9 cellular contexts compared by ENCODE assay signal in genomic region chr3:42099020-42099765, GRCh38. TPM values are rescaled to one million over a fixed set of nuclear protein-coding genes. Genes with fewer than 3 reads are reported as not detected.
A peak's percentile ranks its signal among the peaks of the same experiment; 100 is the strongest.
DNase-seq lines count a peak whose midpoint lies in the region; ATAC-seq and TF ChIP-seq lines count a peak whose summit lies in the region.
"Had no signal": no experiment of that assay in that cellular context is flagged by ENCODE, and none has a peak within 500 bp of the region (broad histone marks: within the 10 kb centered on the region; RNA-seq: fewer than 3 reads in every experiment).

No MANE protein-coding gene starts in this region.

- no peak overlapping the region for H3K4me2 ChIP-seq in HCT116 (ENCODE audit: low read length)

- H4K20me1 ChIP-seq in HCT116 (ENCODE audit: insufficient read depth), result no peaks in the 10 kb centered on the region

- TF ChIP-seq POLR2A in HCT116 (IDR thresholded peaks at IDR 0.05; ENCODE audit: borderline replicate concordance, extremely low read depth, insufficient read depth, insufficient read length) (no peak), stomach (IDR thresholded peaks at IDR 0.05) (no peak)

- WGBS in lung, 2 donors, result 66 to 75% methylated on average over 19 of the region's 19 CpGs
- WGBS in stomach, 5 donors, result 67 to 76% (median 76%) methylated on average over 19 of the region's 19 CpGs

- H3K36me3 ChIP-seq in HCT116 (ENCODE audit: control insufficient read depth in 1 of 2, insufficient read depth in 2 of 2, low read length in 2 of 2) (no peaks in the 10 kb centered on the region), lung (ENCODE audit: control insufficient read depth in 2 of 2, insufficient read depth in 2 of 2, low read length in 2 of 2) (peaks cover 0 to 3% of the 10 kb centered on the region in 2 donors), stomach (peaks cover 7 to 9% (median 8%) of the 10 kb centered on the region in 4 donors)
- H3K36me3 ChIP-seq: cardiac muscle cell had no signal

- CTCF ChIA-PET in HCT116 (lab: Charles Lee), result interaction anchor here (0.6 to 2.1 kb wide), 8 partner anchors 13 to 203 kb away, joined by 3 to 26 read pairs (median 6); no protein-coding TSS in a partner anchor

- no peaks in the 10 kb centered on the region for H3K9me2 ChIP-seq in HCT116 (ENCODE audit: insufficient read depth)

- H3K4me3 ChIP-seq in HCT116 (replicated peaks in 1 of 2; ENCODE audit: low read depth in 1 of 2, low read length in 2 of 2) (no peak overlapping the region), lung (no peak overlapping the region), stomach (no peak overlapping the region)
- H3K4me3 ChIP-seq: cardiac muscle cell had no signal

- DNase-seq in HCT116 (ENCODE audit: low read depth, low spot score) (no peak), astrocyte of the hippocampus (ENCODE audit: low read depth, low spot score) (peak; percentile 28), lung (ENCODE audit: low spot score) (no peak), stomach (no peak), 8988T (no peak)

- POLR2A ChIA-PET in HCT116 (lab: Charles Lee), result interaction anchor here (0.8 kb wide), 1 partner anchor 199 kb away, joined by 3 read pairs; no protein-coding TSS in a partner anchor

- TF ChIP-seq CTCF in HCT116 (IDR thresholded peaks at IDR 0.05 in 2 of 3, conservative IDR thresholded peaks at IDR 0.05 in 1 of 3; ENCODE audit: borderline replicate concordance in 1 of 3, insufficient read depth in 1 of 3, low read depth in 2 of 3, low read length in 2 of 3) (no peak), lung (IDR thresholded peaks at IDR 0.05; ENCODE audit: control extremely low read depth, extremely low read depth) (no peak), stomach (IDR thresholded peaks at IDR 0.05) (no peak)

- H3K9me3 ChIP-seq in HCT116 (ENCODE audit: control insufficient read depth in 1 of 2, insufficient read depth in 1 of 2, low read depth in 1 of 2, low read length in 2 of 2), result no peaks in the 10 kb centered on the region
- H3K9me3 ChIP-seq in lung (ENCODE audit: control insufficient read depth in 2 of 2, insufficient read depth in 1 of 2, low read length in 1 of 2), result no peaks in the 10 kb centered on the region
- H3K9me3 ChIP-seq in stomach, result no peaks in the 10 kb centered on the region

- TF ChIP-seq EP300 in stomach (IDR thresholded peaks at IDR 0.05), result no peak

- no TSS peak for BruUV-seq in HCT116 (replicated peaks; lab: Mats Ljungman, UMichigan)

- RAD21 ChIA-PET in HCT116 (lab: Charles Lee; ENCODE audit: low non-redundant PET in 1 of 2, low total read pairs in 2 of 2, uncharacterized antibody in 2 of 2, unreplicated experiment in 2 of 2), result interaction anchor here in 1 of 2 experiments (0.7 to 1.6 kb wide), 3 partner anchors 24 to 92 kb away, joined by 3 to 7 read pairs (median 4); no protein-coding TSS in a partner anchor

- no peak overlapping the region for H2AFZ ChIP-seq in HCT116 (ENCODE audit: low read depth, low read length, poor library complexity, severe bottlenecking)

- no peak overlapping the region for H3K27ac ChIP-seq in HCT116 (ENCODE audit: low read depth, low read length)
- peak overlapping the region; percentile 24 to 26 for H3K27ac ChIP-seq in lung (ENCODE audit: low read depth in 1 of 2, low read length in 1 of 2)
- H3K27ac ChIP-seq in stomach, result peak overlapping the region in 3 of 5 donors; percentile 13 to 68 (median 56)
- H3K27ac ChIP-seq: cardiac muscle cell had no signal

- H3K27me3 ChIP-seq in HCT116 (ENCODE audit: insufficient read depth, low read length) (no peaks in the 10 kb centered on the region), lung (ENCODE audit: control insufficient read depth, insufficient read depth) (no peaks in the 10 kb centered on the region), stomach (no peaks in the 10 kb centered on the region)
- H3K27me3 ChIP-seq: cardiac muscle cell had no signal

- H3K4me1 ChIP-seq in HCT116 (ENCODE audit: control insufficient read depth in 1 of 2, insufficient read depth in 2 of 2, low read length in 2 of 2), result peaks cover 10 to 13% of the 10 kb centered on the region in 2 experiments; a peak in 3 of 4 replicates
- H3K4me1 ChIP-seq in lung (ENCODE audit: control insufficient read depth in 2 of 2, insufficient read depth in 2 of 2, low read length in 2 of 2), result peaks cover 17 to 18% of the 10 kb centered on the region in 2 donors
- H3K4me1 ChIP-seq in stomach, result peaks cover 6 to 63% (median 36%) of the 10 kb centered on the region in 4 donors

- no peak for TF ChIP-seq RAD21 in HCT116 (IDR thresholded peaks at IDR 0.05; ENCODE audit: low read depth)

- peaks cover 4% of the 10 kb centered on the region; the same call in 1 of the 2 replicates for H3K79me2 ChIP-seq in HCT116 (ENCODE audit: insufficient read depth, low read length)

- ATAC-seq in HCT116, result peak; percentile 38
- ATAC-seq in lung (ENCODE audit: insufficient read depth, low FRiP score), result no peak
- ATAC-seq in GM19397 (IDR thresholded peaks at IDR 0.05; ENCODE audit: unreplicated experiment), result no peak
- ATAC-seq in HG02852 (IDR thresholded peaks at IDR 0.05; ENCODE audit: unreplicated experiment), result no peak
- no peak for ATAC-seq in HG02571 (IDR thresholded peaks at IDR 0.05; ENCODE audit: unreplicated experiment)

- intact Hi-C loops in HCT116 (cut with micrococcal nuclease) (loop anchor here (1.0 to 10.0 kb wide), 2 partner anchors 205 to 384 kb away; no protein-coding TSS in a partner anchor), stomach (cut with DNase I; ENCODE audit: low total_unique reads) (loop anchor here (5.0 kb wide), 1 partner anchor 77 kb away; no protein-coding TSS in a partner anchor)

- H3K9ac ChIP-seq in HCT116 (ENCODE audit: low read length), result no peak overlapping the region

TF ChIP-seq in HCT116, 20 proteins besides CTCF, POLR2A, EP300 and RAD21 (continues in another document):
- TF ChIP-seq FOSL1 (IDR thresholded peaks at IDR 0.05; ENCODE audit: low read depth) (no peak), ELF1 (IDR thresholded peaks at IDR 0.05; ENCODE audit: borderline replicate concordance, low read depth) (no peak), SP1 (IDR thresholded peaks at IDR 0.05; ENCODE audit: low read depth) (no peak), TCF7L2 (IDR thresholded peaks at IDR 0.05; ENCODE audit: borderline replicate concordance, extremely low read depth, insufficient read depth, insufficient read length) (no peak), CBX3 (IDR thresholded peaks at IDR 0.05; ENCODE audit: low read depth) (no peak), ZBTB33 (IDR thresholded peaks at IDR 0.05; ENCODE audit: extremely low read depth, insufficient replicate concordance, low read length) (no peak), JUND (IDR thresholded peaks at IDR 0.05) (no peak), POLR2AphosphoS5 (IDR thresholded peaks at IDR 0.05; ENCODE audit: low read depth, low read length) (no peak), CEBPB (IDR thresholded peaks at IDR 0.05; ENCODE audit: low read depth) (no peak), SRF (IDR thresholded peaks at IDR 0.05; ENCODE audit: low read depth) (no peak), EZH2phosphoT487 (IDR thresholded peaks at IDR 0.05; ENCODE audit: borderline replicate concordance) (no peak), YY1 (IDR thresholded peaks at IDR 0.05; ENCODE audit: extremely low read depth, insufficient replicate concordance, low read depth, low read length) (no peak)
- TF ChIP-seq, protein P1, sequence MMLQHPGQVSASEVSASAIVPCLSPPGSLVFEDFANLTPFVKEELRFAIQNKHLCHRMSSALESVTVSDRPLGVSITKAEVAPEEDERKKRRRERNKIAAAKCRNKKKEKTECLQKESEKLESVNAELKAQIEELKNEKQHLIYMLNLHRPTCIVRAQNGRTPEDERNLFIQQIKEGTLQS (IDR thresholded peaks at IDR 0.05), result no peak
- TF ChIP-seq, protein P2, sequence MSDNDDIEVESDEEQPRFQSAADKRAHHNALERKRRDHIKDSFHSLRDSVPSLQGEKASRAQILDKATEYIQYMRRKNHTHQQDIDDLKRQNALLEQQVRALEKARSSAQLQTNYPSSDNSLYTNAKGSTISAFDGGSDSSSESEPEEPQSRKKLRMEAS (IDR thresholded peaks at IDR 0.05), result no peak

RNA-seq across cellular contexts. Expression of gene TRAK1, which starts 8.0 kb away (rescaled TPM):
- total RNA-seq in HCT116 (2021; ENCODE audit: unreplicated experiment), result 25.9 TPM
- polyA plus RNA-seq in HCT116 (2012), result 16.2 and 17.2 TPM in 2 replicates
- total RNA-seq in lung, result 10 to 100 TPM; 45.3 to 65.4 TPM
- polyA plus RNA-seq in lung, result 10 to 100 TPM; 18.2 to 19.6 TPM
- 100 to 1,000 TPM in 4 of 5 donors, 10 to 100 TPM in 1; 67.1 to 328 (median 107) TPM for total RNA-seq in stomach
- polyA plus RNA-seq in stomach, result 10 to 100 TPM; 17.2 to 33.5 (median 20.1) TPM
